In genomic region chr17:2395258-2396170, GRCh38 we compare ENCODE assay signal across 8 cellular contexts. TPM values are rescaled to one million over a fixed set of nuclear protein-coding genes. Genes with fewer than 3 reads are reported as not detected.
DNase-seq lines count a peak whose midpoint lies in the region; ATAC-seq, FAIRE-seq and TF ChIP-seq lines count a peak whose summit lies in the region.

No MANE protein-coding gene starts in this region.

- no peak for ATAC-seq in CD4-positive, alpha-beta T cell (ENCODE audit: poor library complexity)
- no peak for ATAC-seq in GM19351 (IDR thresholded peaks at IDR 0.05; ENCODE audit: unreplicated experiment)

- H3K4me1 Mint-ChIP-seq in CD4-positive, alpha-beta T cell (ENCODE audit: low read depth): peaks cover 67% of the 10 kb centered on the region
- H3K4me1 Mint-ChIP-seq in dendritic cell treated with granulocyte-macrophage colony-stimulating factor and Interleukin-4, amounts not matched to agents 40 ng/mL and 50 ng/mL, for 4 days (ENCODE audit: low read depth): peaks cover 75% of the 10 kb centered on the region

- no peak for FAIRE-seq in GM19239 (lab: Jason Lieb, UNC)

- intact Hi-C loops in CD4-positive, alpha-beta T cell (cut with DNase I, micrococcal nuclease): loop anchor here in 1 of 2 experiments (5.0 to 10.0 kb wide), 2 partner anchors 199 to 317 kb away; partner anchors contain the start of genes CLUH and PAFAH1B1
- intact Hi-C loops in dendritic cell treated with granulocyte-macrophage colony-stimulating factor and Interleukin-4, amounts not matched to agents 40 ng/mL and 50 ng/mL, for 4 days (cut with micrococcal nuclease): loop anchor here (10.0 kb wide), 1 partner anchor 821 kb away; no protein-coding TSS in a partner anchor

- peaks cover 64% of the 10 kb centered on the region for H3K4me1 ChIP-seq in muscle layer of colon (ENCODE audit: insufficient read depth, low read length)

- H3K9ac ChIP-seq in muscle layer of colon (ENCODE audit: low read length): peak overlapping the region; percentile 80

- H3K4me3 Mint-ChIP-seq in CD4-positive, alpha-beta T cell: peak overlapping the region; percentile 75
- peak overlapping the region; percentile 99 for H3K4me3 Mint-ChIP-seq in dendritic cell treated with granulocyte-macrophage colony-stimulating factor and Interleukin-4, amounts not matched to agents 40 ng/mL and 50 ng/mL, for 4 days

- peak overlapping the region in 1 of 2 donors; percentile 26 for H3K4me3 ChIP-seq in muscle layer of colon (ENCODE audit: low read depth in 1 of 2, low read length in 2 of 2)

- H3K27me3 Mint-ChIP-seq in CD4-positive, alpha-beta T cell: no peaks in the 10 kb centered on the region
- H3K27me3 Mint-ChIP-seq in dendritic cell treated with granulocyte-macrophage colony-stimulating factor and Interleukin-4, amounts not matched to agents 40 ng/mL and 50 ng/mL, for 4 days: no peaks in the 10 kb centered on the region

- no peaks in the 10 kb centered on the region for H3K9me3 Mint-ChIP-seq in CD4-positive, alpha-beta T cell
- H3K9me3 Mint-ChIP-seq in dendritic cell treated with granulocyte-macrophage colony-stimulating factor and Interleukin-4, amounts not matched to agents 40 ng/mL and 50 ng/mL, for 4 days: no peaks in the 10 kb centered on the region

- H3K27ac Mint-ChIP-seq in CD4-positive, alpha-beta T cell: peak overlapping the region; percentile 99
- peak overlapping the region; percentile 95 for H3K27ac Mint-ChIP-seq in dendritic cell treated with granulocyte-macrophage colony-stimulating factor and Interleukin-4, amounts not matched to agents 40 ng/mL and 50 ng/mL, for 4 days

- POLR2A ChIA-PET in CD4-positive, alpha-beta T cell (lab: Charles Lee): no interaction called here

- no peak for DNase-seq in CD4-positive, alpha-beta T cell
- DNase-seq in MV-4-11 (lab: John Stamatoyannopoulos, UW): peak; percentile 15
- DNase-seq in GM19239 (ENCODE audit: insufficient read length, low spot score): no peak
- DNase-seq in NCI-H1436 (lab: John Stamatoyannopoulos, UW): no peak
- no peak for DNase-seq in SKM-1 treated with dmso at 0.1 percent for 144 hours (lab: John Stamatoyannopoulos, UW; ENCODE audit: unreplicated experiment)

- no peaks in the 10 kb centered on the region for H3K9me3 ChIP-seq in CD4-positive, alpha-beta T cell (ENCODE audit: control insufficient read depth, low read length)
- no peaks in the 10 kb centered on the region for H3K9me3 ChIP-seq in muscle layer of colon (ENCODE audit: low read length)

- no peaks in the 10 kb centered on the region for H3K27me3 ChIP-seq in CD4-positive, alpha-beta T cell (ENCODE audit: control insufficient read depth, insufficient read depth, low read length)
- H3K27me3 ChIP-seq in muscle layer of colon (ENCODE audit: control insufficient read depth in 1 of 2, insufficient read depth in 2 of 2, low read length in 2 of 2): no peaks in the 10 kb centered on the region

- CTCF ChIA-PET in CD4-positive, alpha-beta T cell (lab: Charles Lee): no interaction called here

- peak overlapping the region; percentile 25 for H3K27ac ChIP-seq in CD4-positive, alpha-beta T cell (ENCODE audit: low read depth, low read length)
- H3K27ac ChIP-seq in muscle layer of colon (ENCODE audit: low read depth, low read length): peak overlapping the region; percentile 100

- no peaks in the 10 kb centered on the region for H3K36me3 ChIP-seq in muscle layer of colon (ENCODE audit: insufficient read depth, low read length)

- peaks cover 29% of the 10 kb centered on the region for H3K36me3 Mint-ChIP-seq in CD4-positive, alpha-beta T cell (ENCODE audit: low read depth)
- H3K36me3 Mint-ChIP-seq in dendritic cell treated with granulocyte-macrophage colony-stimulating factor and Interleukin-4, amounts not matched to agents 40 ng/mL and 50 ng/mL, for 4 days (ENCODE audit: low read depth): peaks cover 62% of the 10 kb centered on the region

- no peak for TF ChIP-seq CTCF in CD4-positive, alpha-beta T cell (IDR thresholded peaks at IDR 0.05)

RNA-seq across cellular contexts. Expression of gene MNT, which starts 5.3 kb away (rescaled TPM):
- total RNA-seq in CD4-positive, alpha-beta T cell: 100 to 1,000 TPM; 111 to 118 TPM

RNA-seq across cellular contexts. Expression of gene SGSM2, which starts 58.2 kb away (rescaled TPM):
- total RNA-seq in CD4-positive, alpha-beta T cell: 100 to 1,000 TPM; 147 to 154 TPM

RNA-seq across cellular contexts. Expression of gene TSR1, which starts 59.3 kb away (rescaled TPM):
- 10 to 100 TPM; 29.6 to 31.9 TPM for total RNA-seq in CD4-positive, alpha-beta T cell
